In the genomic region with DNA sequence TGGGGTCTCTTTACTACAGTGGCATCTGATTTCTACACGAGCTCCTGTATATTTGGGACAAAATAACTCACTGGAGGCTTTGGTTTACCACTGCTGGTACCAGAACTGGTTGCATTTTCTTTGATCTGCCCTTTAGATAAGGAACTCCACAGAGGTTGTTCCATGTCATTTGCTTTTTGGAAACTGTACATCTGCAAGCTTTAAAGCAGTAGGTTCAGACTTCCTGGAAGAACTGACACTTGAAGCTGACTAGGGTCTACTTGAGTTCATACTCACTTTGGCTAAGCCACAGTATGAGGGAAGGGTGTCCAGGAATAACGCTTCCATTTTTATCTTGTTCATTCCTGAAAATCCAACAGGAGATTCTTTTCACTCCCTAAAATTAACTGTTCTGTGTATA, we compare ENCODE assay signal across 25 cellular contexts.
DNase-seq lines count a peak whose midpoint lies in the region; ATAC-seq and TF ChIP-seq lines count a peak whose summit lies in the region.
"Had no signal": no experiment of that assay in that cellular context is flagged by ENCODE, and none has a peak within 500 bp of the region (broad histone marks: within the 10 kb centered on the region; RNA-seq: fewer than 3 reads in every experiment).

No MANE protein-coding gene starts in this region.

- no peak for DNase-seq in left ventricle myocardium inferior
- DNase-seq in left cardiac atrium: no peak
- DNase-seq in activated naive CD8-positive, alpha-beta T cell treated with anti-CD3 and anti-CD28 coated beads, Interleukin-2, amount 50 U/mL, for 24 hours: no peak
- no peak for DNase-seq in mesothelial cell of epicardium (ENCODE audit: low spot score in 2 of 2, unreplicated experiment in 2 of 2)
- no peak for DNase-seq in inferior parietal cortex (ENCODE audit: extremely low spot score)
- no peak for DNase-seq in stimulated activated CD4-positive, alpha-beta T cell treated with anti-CD3 and anti-CD28 coated beads, Interleukin-4, amount 100 ng/mL, for 4 hours
- no peak for DNase-seq in NCI-H1105 treated with DMSO at 0.1 percent for 48 hours (lab: John Stamatoyannopoulos, UW)
- DNase-seq: activated CD4-positive, alpha-beta T cell treated with anti-CD3 and anti-CD28 coated beads for 4 hours; activated effector memory CD4-positive, alpha-beta T cell treated with Interleukin-2 at 50 U/mL for 16 hours; activated naive CD8-positive, alpha-beta T cell treated with anti-CD3 and anti-CD28 coated beads, Interleukin-2, amount 10 ng/mL, durations not matched to agents 7 days and 5 days; BE2C; central memory CD4-positive, alpha-beta T cell; GDM1; left ventricle myocardium superior; NCI-H1417; NCI-H2029 treated with DMSO at 0.1 percent for 48 hours; NCI-H2227 treated with DMSO at 0.1 percent for 48 hours; NCI-H69; right cardiac atrium; stimulated activated CD4-positive, alpha-beta T cell treated with anti-CD3 and anti-CD28 coated beads, Interleukin-4, amount 100 ng/mL, for 24 hours had no signal

- no peak for ATAC-seq in left cardiac atrium
- peak; percentile 68 for ATAC-seq in activated naive CD8-positive, alpha-beta T cell treated with anti-CD3 and anti-CD28 coated beads, Interleukin-2, amount 50 U/mL, for 24 hours
- no peak for ATAC-seq in HG02763 (IDR thresholded peaks at IDR 0.05; ENCODE audit: unreplicated experiment)
- ATAC-seq: left ventricle myocardium superior; right cardiac atrium; stimulated activated memory B cell treated with anti-CD40 and anti-IgM and Interleukin-4, amounts not matched to agents 10 μg/mL and 1 μg/mL and 100 μg/mL, for 72 hours had no signal

- no peak overlapping the region for H3K4me3 Mint-ChIP-seq in activated naive CD8-positive, alpha-beta T cell treated with anti-CD3 and anti-CD28 coated beads, Interleukin-2, amount 50 U/mL, for 24 hours
- no peak overlapping the region for H3K4me3 Mint-ChIP-seq in mesothelial cell of epicardium
- H3K4me3 Mint-ChIP-seq: activated naive CD8-positive, alpha-beta T cell treated with anti-CD3 and anti-CD28 coated beads, Interleukin-2, amount 10 ng/mL, durations not matched to agents 7 days and 5 days; dendritic cell treated with granulocyte-macrophage colony-stimulating factor and Interleukin-4, amounts not matched to agents 40 ng/mL and 50 ng/mL, for 4 days; neural crest cell; stimulated activated memory B cell treated with anti-CD40 and anti-IgM and Interleukin-4, amounts not matched to agents 10 μg/mL and 1 μg/mL and 100 μg/mL, for 72 hours had no signal

- peaks cover 2% of the 10 kb centered on the region for H3K27me3 Mint-ChIP-seq in activated naive CD8-positive, alpha-beta T cell treated with anti-CD3 and anti-CD28 coated beads, Interleukin-2, amount 50 U/mL, for 24 hours
- no peaks in the 10 kb centered on the region for H3K27me3 Mint-ChIP-seq in mesothelial cell of epicardium (ENCODE audit: low read depth)

- no peak overlapping the region for H3K4me3 ChIP-seq in left ventricle myocardium inferior

- peaks cover 16% of the 10 kb centered on the region for H3K36me3 ChIP-seq in left ventricle myocardium inferior
- H3K36me3 ChIP-seq: BE2C had no signal

- no peaks in the 10 kb centered on the region for H3K36me3 Mint-ChIP-seq in activated naive CD8-positive, alpha-beta T cell treated with anti-CD3 and anti-CD28 coated beads, Interleukin-2, amount 50 U/mL, for 24 hours (ENCODE audit: low read depth)
- H3K36me3 Mint-ChIP-seq in mesothelial cell of epicardium: peaks cover 23% of the 10 kb centered on the region
- H3K36me3 Mint-ChIP-seq: stimulated activated memory B cell treated with anti-CD40 and anti-IgM and Interleukin-4, amounts not matched to agents 10 μg/mL and 1 μg/mL and 100 μg/mL, for 72 hours had no signal

- H3K9me3 Mint-ChIP-seq in activated naive CD8-positive, alpha-beta T cell treated with anti-CD3 and anti-CD28 coated beads, Interleukin-2, amount 50 U/mL, for 24 hours: no peaks in the 10 kb centered on the region
- H3K9me3 Mint-ChIP-seq in mesothelial cell of epicardium: no peaks in the 10 kb centered on the region
- H3K9me3 Mint-ChIP-seq: dendritic cell treated with granulocyte-macrophage colony-stimulating factor and Interleukin-4, amounts not matched to agents 40 ng/mL and 50 ng/mL, for 4 days; neural crest cell; stimulated activated memory B cell treated with anti-CD40 and anti-IgM and Interleukin-4, amounts not matched to agents 10 μg/mL and 1 μg/mL and 100 μg/mL, for 72 hours had no signal

- intact Hi-C loops in left ventricle myocardium inferior (cut with micrococcal nuclease): loop anchor here (10.0 kb wide), 1 partner anchor 83 kb away; a partner anchor contains a TSS
- intact Hi-C loops in left cardiac atrium (cut with DNase I): loop anchor here in 1 of 2 donors (10.0 kb wide), 1 partner anchor 83 kb away; a partner anchor contains a TSS

- H3K9me3 ChIP-seq in left ventricle myocardium inferior (replicated peaks): no peaks in the 10 kb centered on the region
- H3K9me3 ChIP-seq: BE2C had no signal

- peaks cover 86% of the 10 kb centered on the region for H3K4me1 ChIP-seq in left ventricle myocardium inferior

- H3K27ac ChIP-seq in left ventricle myocardium inferior (replicated peaks): peak overlapping the region; percentile 27
- H3K27ac ChIP-seq: VCaP had no signal

- TF ChIP-seq CTCF in left ventricle myocardium inferior (IDR thresholded peaks at IDR 0.05; ENCODE audit: borderline replicate concordance): no peak
- no peak for TF ChIP-seq CTCF in mesothelial cell of epicardium (IDR thresholded peaks at IDR 0.05; ENCODE audit: unreplicated experiment)

- peaks cover 12% of the 10 kb centered on the region for H3K4me1 Mint-ChIP-seq in activated naive CD8-positive, alpha-beta T cell treated with anti-CD3 and anti-CD28 coated beads, Interleukin-2, amount 50 U/mL, for 24 hours
- peaks cover 32% of the 10 kb centered on the region for H3K4me1 Mint-ChIP-seq in mesothelial cell of epicardium

- no peaks in the 10 kb centered on the region for H3K27me3 ChIP-seq in left ventricle myocardium inferior (ENCODE audit: low read depth)
- H3K27me3 ChIP-seq: BE2C had no signal

- H3K27ac Mint-ChIP-seq in activated naive CD8-positive, alpha-beta T cell treated with anti-CD3 and anti-CD28 coated beads, Interleukin-2, amount 50 U/mL, for 24 hours: no peak overlapping the region
- H3K27ac Mint-ChIP-seq in mesothelial cell of epicardium: peak overlapping the region; percentile 4
- H3K27ac Mint-ChIP-seq: activated naive CD8-positive, alpha-beta T cell treated with anti-CD3 and anti-CD28 coated beads, Interleukin-2, amount 10 ng/mL, durations not matched to agents 7 days and 5 days; dendritic cell treated with granulocyte-macrophage colony-stimulating factor and Interleukin-4, amounts not matched to agents 40 ng/mL and 50 ng/mL, for 4 days; stimulated activated memory B cell treated with anti-CD40 and anti-IgM and Interleukin-4, amounts not matched to agents 10 μg/mL and 1 μg/mL and 100 μg/mL, for 72 hours had no signal
